ENCODE assay signal across 9 cellular contexts in the genomic region with DNA sequence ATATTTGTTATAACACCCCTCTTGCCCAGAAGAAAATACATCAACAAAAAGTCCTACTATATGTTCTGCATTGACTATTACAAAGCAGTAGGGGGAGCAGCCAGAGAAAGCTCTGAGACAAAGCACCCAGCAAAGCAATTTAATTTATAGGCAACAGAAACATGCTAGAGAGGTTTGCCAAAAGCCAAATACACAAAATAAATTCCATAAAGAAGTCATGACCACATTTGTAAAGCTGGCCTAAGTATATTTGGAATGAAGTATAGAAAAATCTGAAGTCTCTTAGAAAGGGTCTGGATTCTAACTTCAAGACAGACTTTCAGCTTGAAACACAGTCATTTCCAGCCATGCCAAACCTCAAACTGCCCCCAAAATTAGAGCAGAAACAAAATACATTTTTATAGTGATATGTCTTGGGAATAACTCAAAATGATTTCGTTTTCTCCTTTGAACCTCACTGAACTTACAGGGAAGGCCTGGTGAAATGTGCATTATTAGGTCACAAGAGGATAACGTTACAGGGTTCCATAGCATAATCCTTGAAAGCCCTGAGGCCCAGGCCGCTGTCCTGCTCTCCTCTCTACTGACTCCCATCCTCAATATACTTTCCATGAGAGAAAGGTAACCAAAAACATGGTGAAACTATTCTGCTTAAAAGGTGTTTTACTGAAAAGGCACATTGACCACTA.
DNase-seq lines count a peak whose midpoint lies in the region; ATAC-seq, FAIRE-seq and TF ChIP-seq lines count a peak whose summit lies in the region.
"Had no signal": no experiment of that assay in that cellular context is flagged by ENCODE, and none has a peak within 500 bp of the region (broad histone marks: within the 10 kb centered on the region; RNA-seq: fewer than 3 reads in every experiment).

No MANE protein-coding gene starts in this region.

- peak; percentile 58 for DNase-seq in AG04449 (ENCODE audit: low read depth, low spot score)
- DNase-seq in DND-41 = no peak
- DNase-seq in SKM-1 treated with dmso at 0.1 percent for 144 hours (lab: John Stamatoyannopoulos, UW; ENCODE audit: unreplicated experiment) = peak; percentile 43
- peak; percentile 49 for DNase-seq in epithelial cell of esophagus (ENCODE audit: low read depth)
- DNase-seq in prostate gland (ENCODE audit: low spot score) = peak; percentile 19
- no peak for DNase-seq in frontal cortex (ENCODE audit: low spot score in 2 of 2)

- no peak overlapping the region; the same call in 1 of the 2 replicates for H2AFZ ChIP-seq in DND-41 (ENCODE audit: low read depth, low read length)

- intact Hi-C loops in prostate gland (cut with DNase I) = loop anchor here (5.0 to 10.0 kb wide), 4 partner anchors 90 to 350 kb away; no protein-coding TSS in a partner anchor

- no peak overlapping the region for H3K4me3 ChIP-seq in AG04449 (ENCODE audit: low read depth, low read length)
- no peak overlapping the region for H3K4me3 ChIP-seq in DND-41 (ENCODE audit: low read depth in 1 of 2, low read length in 2 of 2)
- H3K4me3 ChIP-seq in epithelial cell of esophagus (ENCODE audit: low read length) = no peak overlapping the region
- no peak overlapping the region for H3K4me3 ChIP-seq in prostate gland
- H3K4me3 ChIP-seq: skin epidermis had no signal

- H3K27me3 ChIP-seq in DND-41 (ENCODE audit: insufficient read depth, low read length, poor library complexity) (no peaks in the 10 kb centered on the region), prostate gland (replicated peaks; ENCODE audit: insufficient read depth) (no peaks in the 10 kb centered on the region)

- no peak for TF ChIP-seq POLR2A in prostate gland (IDR thresholded peaks at IDR 0.05)

- FAIRE-seq in frontal cortex (lab: Jason Lieb, UNC) = no peak

- 68% methylated on average over 3 of the region's 3 CpGs for WGBS in prostate gland

- POLR2A ChIA-PET in AG04449 (lab: Yijun Ruan, JAX) = no interaction called here

- H3K9me3 ChIP-seq in DND-41 (ENCODE audit: insufficient read depth, low read length, severe bottlenecking) (no peaks in the 10 kb centered on the region), prostate gland (no peaks in the 10 kb centered on the region)

- CTCF ChIA-PET in AG04449 (lab: Yijun Ruan, JAX) = interaction anchor here (0.7 to 6.7 kb wide), 26 partner anchors 10 to 154 kb away, joined by 3 to 117 read pairs (median 4); no protein-coding TSS in a partner anchor

- H3K36me3 ChIP-seq in DND-41 (ENCODE audit: insufficient read depth, low read length) (no peaks in the 10 kb centered on the region), prostate gland (no peaks in the 10 kb centered on the region)

- H3K4me1 ChIP-seq in DND-41 (ENCODE audit: insufficient read depth, low read length) (peaks cover 7% of the 10 kb centered on the region), prostate gland (replicated peaks) (no peaks in the 10 kb centered on the region)

- H3K4me2 ChIP-seq in DND-41 (ENCODE audit: insufficient read depth, low read length) = no peak overlapping the region

- ATAC-seq in DND-41 (ENCODE audit: insufficient read depth, low read depth) (peak; percentile 47; the same call in 2 of the 3 replicates), HG03175 (IDR thresholded peaks at IDR 0.05; ENCODE audit: unreplicated experiment) (peak; percentile 32), GM19452 (IDR thresholded peaks at IDR 0.05; ENCODE audit: unreplicated experiment) (no peak)

- TF ChIP-seq CTCF in AG04449 (IDR thresholded peaks at IDR 0.05; ENCODE audit: insufficient read depth, low read length, missing control alignments) (peak; percentile 61), DND-41 (IDR thresholded peaks at IDR 0.05; ENCODE audit: borderline replicate concordance, extremely low read depth, low read length, poor library complexity, severe bottlenecking) (peak; percentile 47), epithelial cell of esophagus (IDR thresholded peaks at IDR 0.05; ENCODE audit: insufficient read depth, low read depth, low read length, missing control alignments) (peak; percentile 71), prostate gland (IDR thresholded peaks at IDR 0.05) (peak in 3 of 4 experiments; percentile 28 to 66 (median 56))

- no peaks in the 10 kb centered on the region for H3K79me2 ChIP-seq in DND-41 (ENCODE audit: insufficient read depth, low read length)

- no peaks in the 10 kb centered on the region for H4K20me1 ChIP-seq in DND-41 (ENCODE audit: insufficient read depth, low read length)

- no peak overlapping the region for H3K27ac ChIP-seq in DND-41 (ENCODE audit: low read length)
- no peak overlapping the region for H3K27ac ChIP-seq in prostate gland

- H3K9ac ChIP-seq in DND-41 (ENCODE audit: low read depth, low read length) = no peak overlapping the region

Comparison
In these comparisons a context has a peak if more than half of its experiments do, and no peak if none do; other contexts are left out.
1. DNase-seq: peak in AG04449 (single experiment), SKM-1 treated with dmso at 0.1 percent for 144 hours (single experiment), epithelial cell of esophagus (single experiment) and prostate gland (single experiment); none in DND-41 (single experiment) and frontal cortex (0 of 2).
2. Peak in every context shown above with its lines, with median percentiles within 50 percentile points of each other: CTCF ChIP-seq.